9 cellular contexts compared by ENCODE assay signal in the genomic region with DNA sequence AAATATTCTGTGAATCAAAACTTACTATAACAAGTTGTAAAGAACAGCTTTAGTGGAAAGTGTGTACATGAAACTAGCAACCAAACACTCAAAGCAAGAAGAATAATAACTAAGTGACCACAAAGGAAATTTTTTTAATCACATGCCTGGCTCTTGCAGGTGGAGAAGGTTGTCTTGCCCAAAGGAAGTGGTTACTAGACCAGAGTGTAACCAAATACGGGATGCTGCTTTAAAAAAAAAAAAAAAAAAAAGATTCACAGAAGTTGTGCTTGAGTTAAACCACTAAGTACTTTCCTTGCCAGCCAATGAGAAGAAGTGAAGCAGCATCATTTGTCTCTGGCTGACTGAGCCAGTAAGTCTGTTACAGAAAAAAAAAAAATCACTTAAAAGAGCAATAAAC. TPM values are rescaled to one million over a fixed set of nuclear protein-coding genes. Genes with fewer than 3 reads are reported as not detected.
A peak's percentile ranks its signal among the peaks of the same experiment; 100 is the strongest.
DNase-seq lines count a peak whose midpoint lies in the region; ATAC-seq, FAIRE-seq and TF ChIP-seq lines count a peak whose summit lies in the region.
"Had no signal": no experiment of that assay in that cellular context is flagged by ENCODE, and none has a peak within 500 bp of the region (broad histone marks: within the 10 kb centered on the region; RNA-seq: fewer than 3 reads in every experiment).

No MANE protein-coding gene starts in this region.

- H3K9ac ChIP-seq in HepG2 (ENCODE audit: insufficient read depth, low read depth, low read length) = no peak overlapping the region

- intact Hi-C loops in HepG2 (cut with micrococcal nuclease; ENCODE audit: unreplicated experiment) (no loop called here), transverse colon (cut with DNase I; ENCODE audit: low total_unique reads) (no loop called here)

- in situ Hi-C loops in HepG2 (cut with HindIII; ENCODE audit: extremely low pct_ligation_motif_present, low pct_unique_long_range_greater_than_20kb) = no loop called here
- in situ Hi-C loops in transverse colon (cut with MboI; ENCODE audit: low pct_ligation_motif_present in 1 of 4, low pct_unique_long_range_greater_than_20kb in 1 of 4, low sequenced_read_pairs in 3 of 4) = no loop called here

- TF ChIP-seq POLR2A in HepG2 (IDR thresholded peaks at IDR 0.05; ENCODE audit: insufficient read depth in 1 of 2, low read depth in 2 of 2, low read length in 2 of 2) = no peak
- TF ChIP-seq POLR2A in transverse colon (IDR thresholded peaks at IDR 0.05) = no peak

- H3K9me3 Mint-ChIP-seq in activated CD4-positive, alpha-beta T cell treated with anti-CD3 and anti-CD28 coated beads, Interleukin-2, amount 10 ng/mL, durations not matched to agents 7 days and 5 days = peaks cover 23% of the 10 kb centered on the region

- H3K4me1 ChIP-seq in HepG2 (ENCODE audit: insufficient read depth, low read length) (no peaks in the 10 kb centered on the region), transverse colon (no peaks in the 10 kb centered on the region)

- H3K27ac Mint-ChIP-seq in activated CD4-positive, alpha-beta T cell treated with anti-CD3 and anti-CD28 coated beads, Interleukin-2, amount 10 ng/mL, durations not matched to agents 7 days and 5 days = peak overlapping the region; percentile 34
- H3K27ac Mint-ChIP-seq: nephron had no signal

- BruUV-seq in HepG2 (replicated peaks; lab: Mats Ljungman, UMichigan) = no TSS peak

- ATAC-seq in HG03064 (IDR thresholded peaks at IDR 0.05; ENCODE audit: low read depth, unreplicated experiment) = peak; percentile 54
- no peak for ATAC-seq in HepG2

- H3K27me3 ChIP-seq in HepG2 (ENCODE audit: control insufficient read depth in 1 of 2, insufficient read depth in 2 of 2, low read length in 2 of 2) (0 out of 5 replicates have a peak, but pooled peaks cover 0 to 6% of the 10 kb centered on the region in 2 experiments), transverse colon (peaks cover 34% of the 10 kb centered on the region)

- H3K4me2 ChIP-seq in HepG2 (ENCODE audit: low read depth, low read length) = no peak overlapping the region

- peaks cover 12% of the 10 kb centered on the region for H3K36me3 Mint-ChIP-seq in activated CD4-positive, alpha-beta T cell treated with anti-CD3 and anti-CD28 coated beads, Interleukin-2, amount 10 ng/mL, durations not matched to agents 7 days and 5 days (ENCODE audit: low read depth)

- H4K20me1 ChIP-seq in HepG2 (ENCODE audit: insufficient read depth, low read length) = no peaks in the 10 kb centered on the region

- peak; percentile 36 for DNase-seq in activated gamma-delta T cell treated with Interleukin-2 at 50 U/mL for 16 hours
- DNase-seq in activated gamma-delta T cell (lab: John Stamatoyannopoulos, UW) = no peak
- peak; percentile 75 for DNase-seq in activated CD4-positive, alpha-beta T cell treated with anti-CD3 and anti-CD28 coated beads, Interleukin-2, amount 10 ng/mL, durations not matched to agents 7 days and 5 days
- DNase-seq in stromal cell of bone marrow (ENCODE audit: low read depth) = peak; percentile 35
- no peak for DNase-seq in HepG2 (ENCODE audit: low spot score)
- no peak for DNase-seq in NCI-H1694 (lab: John Stamatoyannopoulos, UW)
- DNase-seq in transverse colon = no peak

- no peaks in the 10 kb centered on the region for H3K9me3 ChIP-seq in HepG2 (ENCODE audit: low read length)
- no peaks in the 10 kb centered on the region for H3K9me3 ChIP-seq in transverse colon

- no peak for TF ChIP-seq RAD21 in HepG2 (CRISPR knock-in tag; IDR thresholded peaks at IDR 0.05)

- WGBS in HepG2 (ENCODE audit: low lambda C conversion rate) = 6% methylated on average over 1 of the region's 1 CpG
- 0 to 26% methylated on average over 1 of the region's 1 CpG for WGBS in transverse colon (ENCODE audit: low coverage in 1 of 2), 2 donors

- POLR2A ChIA-PET in activated CD4-positive, alpha-beta T cell treated with anti-CD3 and anti-CD28 coated beads, Interleukin-2, amount 10 ng/mL, durations not matched to agents 7 days and 5 days (lab: Charles Lee) = no interaction called here
- POLR2A ChIA-PET in HepG2 (lab: Yijun Ruan, JAX) = no interaction called here

- H3K27ac ChIP-seq in HepG2 (ENCODE audit: extremely low read length, insufficient read depth, low read length) = no peak overlapping the region
- H3K27ac ChIP-seq in transverse colon = no peak overlapping the region

- H2AFZ ChIP-seq in HepG2 (ENCODE audit: low read length) = no peak overlapping the region

- TF ChIP-seq CTCF in HepG2 (CRISPR knock-in tag; IDR thresholded peaks at IDR 0.05) (no peak), transverse colon (IDR thresholded peaks at IDR 0.05) (no peak)

- peaks cover 16% of the 10 kb centered on the region for H3K27me3 Mint-ChIP-seq in activated CD4-positive, alpha-beta T cell treated with anti-CD3 and anti-CD28 coated beads, Interleukin-2, amount 10 ng/mL, durations not matched to agents 7 days and 5 days

- FAIRE-seq in HepG2 (lab: Jason Lieb, UNC) = no peak

- CTCF ChIA-PET in activated CD4-positive, alpha-beta T cell treated with anti-CD3 and anti-CD28 coated beads, Interleukin-2, amount 10 ng/mL, durations not matched to agents 7 days and 5 days (lab: Charles Lee) = interaction anchor here (0.6 to 2.1 kb wide), 4 partner anchors 63 to 980 kb away, joined by 4 to 5 read pairs (median 4); no protein-coding TSS in a partner anchor
- CTCF ChIA-PET in HepG2 (lab: Yijun Ruan, JAX; ENCODE audit: low intra/inter-chr PET ratio, low total read pairs) = no interaction called here

- H3K4me3 ChIP-seq in HepG2 (replicated peaks in 1 of 3; ENCODE audit: insufficient read depth in 1 of 3, low read depth in 2 of 3, low read length in 3 of 3) (no peak overlapping the region), transverse colon (no peak overlapping the region)

- TF ChIP-seq EP300 in HepG2 (IDR thresholded peaks at IDR 0.05; ENCODE audit: low read depth in 2 of 2, low read length in 2 of 2) = no peak
- TF ChIP-seq EP300 in HepG2 (CRISPR knock-in tag; IDR thresholded peaks at IDR 0.05; ENCODE audit: borderline replicate concordance) = no peak
- no peak for TF ChIP-seq EP300 in transverse colon (IDR thresholded peaks at IDR 0.05; ENCODE audit: low read depth)

- H3K79me2 ChIP-seq in HepG2 (ENCODE audit: insufficient read depth, low read length) = no peaks in the 10 kb centered on the region

- peaks cover 52% of the 10 kb centered on the region for H3K4me1 Mint-ChIP-seq in activated CD4-positive, alpha-beta T cell treated with anti-CD3 and anti-CD28 coated beads, Interleukin-2, amount 10 ng/mL, durations not matched to agents 7 days and 5 days
- H3K4me1 Mint-ChIP-seq: nephron had no signal

- peak overlapping the region; percentile 2 for H3K4me3 Mint-ChIP-seq in activated CD4-positive, alpha-beta T cell treated with anti-CD3 and anti-CD28 coated beads, Interleukin-2, amount 10 ng/mL, durations not matched to agents 7 days and 5 days
- H3K4me3 Mint-ChIP-seq: nephron had no signal

- H3K36me3 ChIP-seq in HepG2 (replicated peaks in 1 of 2; ENCODE audit: control insufficient read depth in 1 of 2, insufficient read depth in 2 of 2, low read length in 2 of 2) = no peaks in the 10 kb centered on the region
- H3K36me3 ChIP-seq in transverse colon = no peaks in the 10 kb centered on the region

RNA-seq across cellular contexts. Expression of gene HLA-DQB1, which starts 19.1 kb away (rescaled TPM):
- total RNA-seq in activated CD4-positive, alpha-beta T cell treated with anti-CD3 and anti-CD28 coated beads, Interleukin-2, amount 10 ng/mL, durations not matched to agents 7 days and 5 days = 10 to 100 TPM; 24.1 to 26.0 TPM
- not detected in 2 replicates for total RNA-seq in HepG2 (2016; rRNA removed; fragmentation: Illumina TruSeq; extraction: Trizol)
- total RNA-seq in HepG2 (2016; cell fraction: cytosol; rRNA removed; fragmentation: Illumina TruSeq; extraction: Trizol; ENCODE audit: low read depth) = not detected in 2 replicates
- total RNA-seq in HepG2 (2016; cell fraction: insoluble cytoplasmic fraction; rRNA removed; fragmentation: Illumina TruSeq; extraction: Trizol) = not detected in 2 replicates
- not detected in 2 replicates for total RNA-seq in HepG2 (2016; cell fraction: membrane; rRNA removed; fragmentation: Illumina TruSeq; extraction: Trizol)
- not detected in 2 replicates for total RNA-seq in HepG2 (2016; cell fraction: nucleus; rRNA removed; fragmentation: Illumina TruSeq; extraction: Trizol)
- polyA plus RNA-seq in HepG2 (2011; rRNA removed) = not detected in 2 replicates
- polyA plus RNA-seq in HepG2 (2011; cell fraction: cytosol; rRNA removed) = 0.08 and 0.21 TPM in 2 replicates
- 0.10 and 0.18 TPM in 2 replicates for polyA plus RNA-seq in HepG2 (2011; cell fraction: nucleus; rRNA removed)
- not detected in 2 replicates for polyA plus RNA-seq in HepG2 (2012)
- polyA plus RNA-seq in HepG2 (2016; cell fraction: cytosol; fragmentation: Illumina TruSeq; extraction: Trizol; ENCODE audit: low read depth) = not detected in 2 replicates
- not detected in 2 replicates for polyA plus RNA-seq in HepG2 (2016; cell fraction: insoluble cytoplasmic fraction; fragmentation: Illumina TruSeq; extraction: Trizol; ENCODE audit: low read depth)
- polyA plus RNA-seq in HepG2 (2016; cell fraction: membrane; fragmentation: Illumina TruSeq; extraction: Trizol; ENCODE audit: low read depth) = not detected in 2 replicates
- polyA plus RNA-seq in HepG2 (2016; cell fraction: nucleus; fragmentation: Illumina TruSeq; extraction: Trizol; ENCODE audit: insufficient read depth, low read depth) = not detected in 2 replicates
- polyA minus RNA-seq in HepG2 (2011; rRNA and poly(A)+ RNA removed; ENCODE audit: low replicate concordance) = 0.14 TPM in 1 of 2 replicates, not detected in the other
- polyA minus RNA-seq in HepG2 (2011; cell fraction: cytosol; rRNA and poly(A)+ RNA removed) = not detected in 2 replicates
- not detected in 2 replicates for polyA minus RNA-seq in HepG2 (2011; cell fraction: nucleus; rRNA and poly(A)+ RNA removed)
- total RNA-seq in transverse colon = 1 to 10 TPM in 2 of 4 donors, under 1 TPM in 1, not detected in 1; 0.14 to 1.9 (median 1.1) TPM

RNA-seq across cellular contexts. Expression of gene HLA-DQA1, which starts 48.4 kb away (rescaled TPM):
- total RNA-seq in activated CD4-positive, alpha-beta T cell treated with anti-CD3 and anti-CD28 coated beads, Interleukin-2, amount 10 ng/mL, durations not matched to agents 7 days and 5 days = 1 to 10 TPM; 4.7 to 5.2 TPM
- total RNA-seq in HepG2 (2016; rRNA removed; fragmentation: Illumina TruSeq; extraction: Trizol) = not detected in 2 replicates
- not detected in 2 replicates for total RNA-seq in HepG2 (2016; cell fraction: cytosol; rRNA removed; fragmentation: Illumina TruSeq; extraction: Trizol; ENCODE audit: low read depth)
- total RNA-seq in HepG2 (2016; cell fraction: insoluble cytoplasmic fraction; rRNA removed; fragmentation: Illumina TruSeq; extraction: Trizol) = not detected in 2 replicates
- not detected in 2 replicates for total RNA-seq in HepG2 (2016; cell fraction: membrane; rRNA removed; fragmentation: Illumina TruSeq; extraction: Trizol)
- not detected in 2 replicates for total RNA-seq in HepG2 (2016; cell fraction: nucleus; rRNA removed; fragmentation: Illumina TruSeq; extraction: Trizol)
- polyA plus RNA-seq in HepG2 (2011; rRNA removed) = not detected in 2 replicates
- 0.06 TPM in 1 of 2 replicates, not detected in the other for polyA plus RNA-seq in HepG2 (2011; cell fraction: cytosol; rRNA removed)
- 0.14 and 0.31 TPM in 2 replicates for polyA plus RNA-seq in HepG2 (2011; cell fraction: nucleus; rRNA removed)
- not detected in 2 replicates for polyA plus RNA-seq in HepG2 (2012)
- not detected in 2 replicates for polyA plus RNA-seq in HepG2 (2016; cell fraction: cytosol; fragmentation: Illumina TruSeq; extraction: Trizol; ENCODE audit: low read depth)
- polyA plus RNA-seq in HepG2 (2016; cell fraction: insoluble cytoplasmic fraction; fragmentation: Illumina TruSeq; extraction: Trizol; ENCODE audit: low read depth) = not detected in 2 replicates
- polyA plus RNA-seq in HepG2 (2016; cell fraction: membrane; fragmentation: Illumina TruSeq; extraction: Trizol; ENCODE audit: low read depth) = not detected in 2 replicates
- not detected in 2 replicates for polyA plus RNA-seq in HepG2 (2016; cell fraction: nucleus; fragmentation: Illumina TruSeq; extraction: Trizol; ENCODE audit: insufficient read depth, low read depth)
- polyA minus RNA-seq in HepG2 (2011; rRNA and poly(A)+ RNA removed; ENCODE audit: low replicate concordance) = 0.89 TPM in 1 of 2 replicates, not detected in the other
- polyA minus RNA-seq in HepG2 (2011; cell fraction: cytosol; rRNA and poly(A)+ RNA removed) = not detected in 2 replicates
- not detected in 2 replicates for polyA minus RNA-seq in HepG2 (2011; cell fraction: nucleus; rRNA and poly(A)+ RNA removed)
- 1 to 10 TPM in 2 of 4 donors, under 1 TPM in 1, not detected in 1; 0.41 to 4.5 (median 3.2) TPM for total RNA-seq in transverse colon

RNA-seq across cellular contexts. Expression of gene HLA-DQA2, which starts 55.6 kb away (rescaled TPM):
- under 1 TPM; 0.27 to 0.62 TPM for total RNA-seq in activated CD4-positive, alpha-beta T cell treated with anti-CD3 and anti-CD28 coated beads, Interleukin-2, amount 10 ng/mL, durations not matched to agents 7 days and 5 days
- total RNA-seq in HepG2 (2016; rRNA removed; fragmentation: Illumina TruSeq; extraction: Trizol) = not detected in 2 replicates
- not detected in 2 replicates for total RNA-seq in HepG2 (2016; cell fraction: cytosol; rRNA removed; fragmentation: Illumina TruSeq; extraction: Trizol; ENCODE audit: low read depth)
- not detected in 2 replicates for total RNA-seq in HepG2 (2016; cell fraction: insoluble cytoplasmic fraction; rRNA removed; fragmentation: Illumina TruSeq; extraction: Trizol)
- total RNA-seq in HepG2 (2016; cell fraction: membrane; rRNA removed; fragmentation: Illumina TruSeq; extraction: Trizol) = not detected in 2 replicates
- not detected in 2 replicates for total RNA-seq in HepG2 (2016; cell fraction: nucleus; rRNA removed; fragmentation: Illumina TruSeq; extraction: Trizol)
- polyA plus RNA-seq in HepG2 (2011; rRNA removed) = not detected in 2 replicates
- polyA plus RNA-seq in HepG2 (2011; cell fraction: cytosol; rRNA removed) = not detected in 2 replicates
- polyA plus RNA-seq in HepG2 (2011; cell fraction: nucleus; rRNA removed) = not detected in 2 replicates
- not detected in 2 replicates for polyA plus RNA-seq in HepG2 (2012)
- not detected in 2 replicates for polyA plus RNA-seq in HepG2 (2016; cell fraction: cytosol; fragmentation: Illumina TruSeq; extraction: Trizol; ENCODE audit: low read depth)
- polyA plus RNA-seq in HepG2 (2016; cell fraction: insoluble cytoplasmic fraction; fragmentation: Illumina TruSeq; extraction: Trizol; ENCODE audit: low read depth) = not detected in 2 replicates
- not detected in 2 replicates for polyA plus RNA-seq in HepG2 (2016; cell fraction: membrane; fragmentation: Illumina TruSeq; extraction: Trizol; ENCODE audit: low read depth)
- not detected in 2 replicates for polyA plus RNA-seq in HepG2 (2016; cell fraction: nucleus; fragmentation: Illumina TruSeq; extraction: Trizol; ENCODE audit: insufficient read depth, low read depth)
- polyA minus RNA-seq in HepG2 (2011; rRNA and poly(A)+ RNA removed; ENCODE audit: low replicate concordance) = not detected in 2 replicates
- polyA minus RNA-seq in HepG2 (2011; cell fraction: cytosol; rRNA and poly(A)+ RNA removed) = not detected in 2 replicates
- not detected in 2 replicates for polyA minus RNA-seq in HepG2 (2011; cell fraction: nucleus; rRNA and poly(A)+ RNA removed)
- 1 to 10 TPM in 1 of 4 donors, not detected in 3; 2.7 TPM for total RNA-seq in transverse colon

Comparison
In these comparisons a context has a peak if more than half of its experiments do, and no peak if none do; other contexts are left out.
1. DNase-seq: peak in activated gamma-delta T cell treated with Interleukin-2 at 50 U/mL for 16 hours (single experiment), activated CD4-positive, alpha-beta T cell treated with anti-CD3 and anti-CD28 coated beads, Interleukin-2, amount 10 ng/mL, durations not matched to agents 7 days and 5 days (single experiment) and stromal cell of bone marrow (single experiment); none in activated gamma-delta T cell (single experiment), HepG2 (single experiment), NCI-H1694 (single experiment) and transverse colon (single experiment).
2. RNA of gene HLA-DQB1, which starts 19.1 kb away (total RNA-seq): 24.1 to 26.0 TPM in activated CD4-positive, alpha-beta T cell treated with anti-CD3 and anti-CD28 coated beads, Interleukin-2, amount 10 ng/mL, durations not matched to agents 7 days and 5 days; 0.14 to 1.9 TPM in transverse colon and not detected in HepG2; every median in the first group is over 4 times any median in the second.